8 cellular contexts compared by ENCODE assay signal in the genomic region with DNA sequence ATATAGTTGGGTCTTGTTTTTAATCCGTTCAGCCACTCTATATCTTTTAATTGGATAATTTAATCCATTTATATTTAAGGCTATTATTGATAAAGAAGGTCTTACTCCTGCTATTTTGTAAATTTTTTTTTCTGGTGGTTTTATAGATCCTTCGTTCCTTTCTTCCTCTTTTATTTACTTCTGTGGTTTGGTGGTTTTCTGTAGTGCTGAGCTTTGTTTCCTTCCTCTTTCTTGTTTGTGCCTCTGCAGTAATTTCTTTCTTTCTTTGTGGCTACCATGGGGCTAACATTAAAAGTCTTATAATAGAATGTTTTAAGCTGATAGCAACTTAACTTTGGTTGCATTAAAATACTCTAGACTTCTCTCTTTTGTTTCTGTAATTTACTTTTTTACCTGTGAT.
DNase-seq lines count a peak whose midpoint lies in the region; ATAC-seq and TF ChIP-seq lines count a peak whose summit lies in the region.
"Not testable (repeated sequence)": the region's sequence is repeated elsewhere in the genome, so short reads cannot be mapped to it uniquely, and the experiment has no call there.

No MANE protein-coding gene starts in this region.

- not testable (repeated sequence) for H3K9me2 ChIP-seq in PC-9 (ENCODE audit: insufficient read depth)

- peak overlapping the region; percentile 37 for H3K4me3 Mint-ChIP-seq in activated B cell treated with CpG ODN at 0.5 μM for 24 hours

- not testable (repeated sequence) for H2AFZ ChIP-seq in PC-9

- CTCF ChIA-PET in PC-9 (lab: Charles Lee) (interaction anchor here (0.6 kb wide), 2 partner anchors 10 to 16 kb away, joined by 3 to 4 read pairs; no protein-coding TSS in a partner anchor), activated B cell treated with CpG ODN at 0.5 μM for 24 hours (lab: Charles Lee) (interaction anchor here (0.8 kb wide), 1 partner anchor 17 kb away, joined by 4 read pairs; no protein-coding TSS in a partner anchor)

- not testable (repeated sequence) for BruUV-seq in PC-9 (replicated peaks; lab: Mats Ljungman, UMichigan)

- in situ Hi-C loops in gastrocnemius medialis (cut with MboI; ENCODE audit: low sequenced_read_pairs in 4 of 4): loop anchor here in 1 of 4 donors (25.0 kb wide), 1 partner anchor 228 kb away; a partner anchor contains a TSS

- DNase-seq in NAMALWA (ENCODE audit: low spot score): peak; percentile 71
- not testable (repeated sequence) for DNase-seq in PC-9, activated B cell treated with CpG ODN at 0.5 μM for 24 hours, foreskin keratinocyte, gastrocnemius medialis

- H3K36me3 ChIP-seq in BLaER1 treated with 17β-estradiol and CSF1 and Interleukin-3, amounts not matched to agents 10 nM and 100 nM; gastrocnemius medialis: not testable (repeated sequence)
- H3K36me3 ChIP-seq in PC-9 (ENCODE audit: low read depth): peaks cover 16% of the 10 kb centered on the region

- H3F3A ChIP-seq in PC-9 (ENCODE audit: insufficient read depth, low read depth): not testable (repeated sequence)

- H4K20me1 ChIP-seq in BLaER1 treated with 17β-estradiol and CSF1 and Interleukin-3, amounts not matched to agents 10 nM and 100 nM: peaks cover 0 to 96% (median 0%) of the 10 kb centered on the region in 11 experiments; a peak in 8 of 22 replicates
- not testable (repeated sequence) for H4K20me1 ChIP-seq in PC-9 (ENCODE audit: insufficient read depth)

- peak overlapping the region; percentile 51 to 78 (median 70); a peak in 20 of 22 replicates for H3K4me2 ChIP-seq in BLaER1 treated with 17β-estradiol and CSF1 and Interleukin-3, amounts not matched to agents 10 nM and 100 nM
- peak overlapping the region; percentile 73 for H3K4me2 ChIP-seq in PC-9

- peaks cover 8 to 19% (median 11%) of the 10 kb centered on the region in 11 experiments for H3K9me3 ChIP-seq in BLaER1 treated with 17β-estradiol and CSF1 and Interleukin-3, amounts not matched to agents 10 nM and 100 nM (replicated peaks in 1 of 11)
- not testable (repeated sequence) for H3K9me3 ChIP-seq in PC-9 (ENCODE audit: insufficient read depth, low read depth); gastrocnemius medialis

- H3K79me2 ChIP-seq in PC-9 (ENCODE audit: low read depth): not testable (repeated sequence)

- H3K27me3 Mint-ChIP-seq in activated B cell treated with CpG ODN at 0.5 μM for 24 hours: peaks cover 11% of the 10 kb centered on the region

- peaks cover 0 to 97% (median 0%) of the 10 kb centered on the region in 11 experiments; a peak in 9 of 22 replicates for H3K27me3 ChIP-seq in BLaER1 treated with 17β-estradiol and CSF1 and Interleukin-3, amounts not matched to agents 10 nM and 100 nM
- not testable (repeated sequence) for H3K27me3 ChIP-seq in PC-9 (ENCODE audit: insufficient read depth, low read depth); foreskin keratinocyte; gastrocnemius medialis

- H3K4me3 ChIP-seq in BLaER1 treated with 17β-estradiol and CSF1 and Interleukin-3, amounts not matched to agents 10 nM and 100 nM: peak overlapping the region in 1 of 10 experiments; percentile 33; a peak in 2 of 20 replicates
- H3K4me3 ChIP-seq in PC-9: peak overlapping the region; percentile 31; the same call in 1 of the 2 replicates
- not testable (repeated sequence) for H3K4me3 ChIP-seq in gastrocnemius medialis

- H3K36me3 Mint-ChIP-seq in activated B cell treated with CpG ODN at 0.5 μM for 24 hours (ENCODE audit: low read depth): peaks cover 11% of the 10 kb centered on the region

- peaks cover 52% of the 10 kb centered on the region for H3K4me1 Mint-ChIP-seq in activated B cell treated with CpG ODN at 0.5 μM for 24 hours

- POLR2A ChIA-PET in PC-9 (lab: Charles Lee; ENCODE audit: unreplicated experiment) (interaction anchor here (0.6 kb wide), 1 partner anchor 104 kb away, joined by 5 read pairs; no protein-coding TSS in a partner anchor), activated B cell treated with CpG ODN at 0.5 μM for 24 hours (lab: Charles Lee) (interaction anchor here (0.6 kb wide), 2 partner anchors 443 to 524 kb away, joined by 3 to 6 read pairs; a partner anchor contains a TSS)

- intact Hi-C loops in PC-9 (cut with micrococcal nuclease; ENCODE audit: unreplicated experiment); gastrocnemius medialis (cut with DNase I; ENCODE audit: low total_unique reads): not testable (repeated sequence)
- intact Hi-C loops in activated B cell treated with CpG ODN at 0.5 μM for 24 hours (cut with micrococcal nuclease): loop anchor here (5.0 kb wide), 1 partner anchor 133 kb away; no protein-coding TSS in a partner anchor

- H3K27ac ChIP-seq in BLaER1 treated with 17β-estradiol and CSF1 and Interleukin-3, amounts not matched to agents 10 nM and 100 nM: peak overlapping the region in 4 of 11 experiments; percentile 10 to 33 (median 24); a peak in 1 of 22 replicates
- H3K27ac ChIP-seq in PC-9 (peak overlapping the region; percentile 95), foreskin keratinocyte (peak overlapping the region; percentile 68), gastrocnemius medialis (peak overlapping the region in 3 of 4 donors; percentile 37 to 63 (median 62))

- H3K4me1 ChIP-seq in BLaER1 treated with 17β-estradiol and CSF1 and Interleukin-3, amounts not matched to agents 10 nM and 100 nM: peaks cover 44 to 92% (median 70%) of the 10 kb centered on the region in 10 experiments
- H3K4me1 ChIP-seq in PC-9 (replicated peaks; ENCODE audit: insufficient read depth) (peaks cover 37% of the 10 kb centered on the region), foreskin keratinocyte (peaks cover 22% of the 10 kb centered on the region), gastrocnemius medialis (peaks cover 22 to 51% of the 10 kb centered on the region in 2 donors)

- H3K9me3 Mint-ChIP-seq in activated B cell treated with CpG ODN at 0.5 μM for 24 hours: not testable (repeated sequence)

- TF ChIP-seq POLR2A in gastrocnemius medialis (IDR thresholded peaks at IDR 0.05): not testable (repeated sequence)

- ATAC-seq in GM18502 (IDR thresholded peaks at IDR 0.05; ENCODE audit: poor library complexity, unreplicated experiment) (peak; percentile 48), HG03135 (IDR thresholded peaks at IDR 0.05; ENCODE audit: unreplicated experiment) (peak; percentile 38), activated B cell treated with CpG ODN at 0.5 μM for 24 hours (ENCODE audit: low read depth) (peak; percentile 57)
- not testable (repeated sequence) for ATAC-seq in foreskin keratinocyte, gastrocnemius medialis

- TF ChIP-seq CTCF in PC-9 (conservative IDR thresholded peaks at IDR 0.05); activated B cell treated with CpG ODN at 0.5 μM for 24 hours (IDR thresholded peaks at IDR 0.05); foreskin keratinocyte (conservative IDR thresholded peaks at IDR 0.05); gastrocnemius medialis (IDR thresholded peaks at IDR 0.05 in 4 of 5, conservative IDR thresholded peaks at IDR 0.05 in 1 of 5): not testable (repeated sequence)

- H3K9ac ChIP-seq in BLaER1 treated with 17β-estradiol and CSF1 and Interleukin-3, amounts not matched to agents 10 nM and 100 nM: not testable (repeated sequence)

- H3K27ac Mint-ChIP-seq in activated B cell treated with CpG ODN at 0.5 μM for 24 hours: peak overlapping the region; percentile 51
